In the genomic region with DNA sequence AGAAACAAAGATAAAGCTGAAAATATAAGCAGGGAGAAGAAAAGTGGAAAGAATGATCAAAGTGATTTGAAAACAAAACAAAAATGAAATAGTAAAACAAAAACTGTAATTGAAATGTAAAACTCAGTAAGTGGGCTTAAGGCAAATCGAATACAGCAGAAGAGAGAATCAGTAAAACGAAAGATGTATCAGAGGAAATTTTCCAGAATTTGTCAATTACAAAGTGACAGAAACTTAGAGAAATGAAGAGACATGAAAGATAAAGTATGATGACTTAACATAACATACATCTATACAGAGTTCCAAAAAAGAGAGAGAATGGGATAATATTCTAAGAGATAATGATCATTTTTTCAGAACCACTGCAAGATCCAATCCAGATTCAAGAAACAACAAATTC, we compare ENCODE assay signal across 3 cellular contexts.
TF ChIP-seq lines count a peak whose summit lies in the region.

No MANE protein-coding gene starts in this region.

TF ChIP-seq in SK-N-SH treated with all-trans-retinoic acid at 6 μM for 48 hours, 23 proteins besides CTCF, POLR2A, EP300 and RAD21:
- TF ChIP-seq ZFP30 (CRISPR knock-in tag; IDR thresholded peaks at IDR 0.05) (peak; percentile 99), PATZ1 (CRISPR knock-in tag; IDR thresholded peaks at IDR 0.05; ENCODE audit: borderline replicate concordance) (no peak), RARB (CRISPR knock-in tag; IDR thresholded peaks at IDR 0.05) (no peak), POU6F1 (CRISPR knock-in tag; IDR thresholded peaks at IDR 0.05; ENCODE audit: borderline replicate concordance, low read depth) (no peak), TCF4 (CRISPR knock-in tag; IDR thresholded peaks at IDR 0.05; ENCODE audit: borderline replicate concordance) (no peak)

TF ChIP-seq in SK-N-SH, 30 proteins besides CTCF, POLR2A, EP300 and RAD21:
- no peak for TF ChIP-seq RCOR1 (IDR thresholded peaks at IDR 0.05; ENCODE audit: low read length)
- TF ChIP-seq FOSL2 (IDR thresholded peaks at IDR 0.05; ENCODE audit: borderline replicate concordance, low read depth), result no peak
- no peak for TF ChIP-seq MEF2A (IDR thresholded peaks at IDR 0.05; ENCODE audit: borderline replicate concordance, low read depth)
- no peak for TF ChIP-seq SIN3A (IDR thresholded peaks at IDR 0.05; ENCODE audit: borderline replicate concordance, low read depth, low read length)
- TF ChIP-seq ZBTB33 (IDR thresholded peaks at IDR 0.05; ENCODE audit: borderline replicate concordance, low read depth), result no peak
- no peak for TF ChIP-seq POLR2AphosphoS5 (IDR thresholded peaks at IDR 0.05; ENCODE audit: low read depth, low read length)
TF ChIP-seq in SK-N-SH: peak in this region for 0.

TF ChIP-seq in GM12878, 131 proteins besides CTCF, POLR2A, EP300 and RAD21:
- TF ChIP-seq NKRF (conservative IDR thresholded peaks at IDR 0.05) (no peak), ZSCAN29 (IDR thresholded peaks at IDR 0.05) (no peak), ZNF217 (IDR thresholded peaks at IDR 0.05) (0 out of 2 replicates have a peak, but pooled peaks have one; percentile 27), JUNB (IDR thresholded peaks at IDR 0.05) (no peak), CBX5 (IDR thresholded peaks at IDR 0.05; ENCODE audit: low read depth) (peak; percentile 82)
